17 cellular contexts compared by ENCODE assay signal in genomic region chr21:45559216-45560105, GRCh38. TPM values are rescaled to one million over a fixed set of nuclear protein-coding genes. Genes with fewer than 3 reads are reported as not detected.
DNase-seq lines count a peak whose midpoint lies in the region; ATAC-seq and TF ChIP-seq lines count a peak whose summit lies in the region.
"Had no signal": no experiment of that assay in that cellular context is flagged by ENCODE, and none has a peak within 500 bp of the region (broad histone marks: within the 10 kb centered on the region; RNA-seq: fewer than 3 reads in every experiment).

No MANE protein-coding gene starts in this region.

- no peak overlapping the region for H3K4me2 ChIP-seq in mesenchymal stem cell (ENCODE audit: low read length, poor library complexity, severe bottlenecking)
- no peak overlapping the region for H3K4me2 ChIP-seq in neural progenitor cell

- no peak overlapping the region for H4K91ac ChIP-seq in mesenchymal stem cell (ENCODE audit: low read length)

- H3K18ac ChIP-seq in mesenchymal stem cell (ENCODE audit: low read depth in 1 of 2, low read length in 2 of 2) = no peak overlapping the region

- H2BK15ac ChIP-seq in mesenchymal stem cell (ENCODE audit: low read depth, poor library complexity, severe bottlenecking) = no peak overlapping the region

- no peaks in the 10 kb centered on the region for H4K20me1 ChIP-seq in neural progenitor cell (ENCODE audit: low read depth)

- H3K9me3 ChIP-seq in colonic mucosa (no peaks in the 10 kb centered on the region), mesenchymal stem cell (ENCODE audit: control insufficient read depth, low read length) (no peaks in the 10 kb centered on the region), tibial artery (no peaks in the 10 kb centered on the region), neural progenitor cell (ENCODE audit: low read depth) (no peaks in the 10 kb centered on the region)

- no peak overlapping the region for H3K4ac ChIP-seq in mesenchymal stem cell (ENCODE audit: low read depth in 1 of 2, low read length in 2 of 2)

- H2BK5ac ChIP-seq in mesenchymal stem cell (ENCODE audit: low read depth, low read length, poor library complexity, severe bottlenecking) = no peak overlapping the region

- TF ChIP-seq CTCF in colonic mucosa (IDR thresholded peaks at IDR 0.05) (no peak), tibial artery (IDR thresholded peaks at IDR 0.05) (no peak), neural progenitor cell (IDR thresholded peaks at IDR 0.05) (no peak), GM10266 (IDR thresholded peaks at IDR 0.05; ENCODE audit: control insufficient read depth, insufficient read depth, low read depth, missing control alignments) (no peak)

- no peaks in the 10 kb centered on the region for H3K79me2 ChIP-seq in neural progenitor cell (ENCODE audit: low read depth)

- H3K36me3 Mint-ChIP-seq in neural progenitor cell = peaks cover 3% of the 10 kb centered on the region

- no peaks in the 10 kb centered on the region for H3K27me3 ChIP-seq in colonic mucosa
- peaks cover 0 to 71% of the 10 kb centered on the region in 2 experiments for H3K27me3 ChIP-seq in mesenchymal stem cell (ENCODE audit: control insufficient read depth in 1 of 2, insufficient read depth in 1 of 2, low read length in 2 of 2)
- peaks cover 0 to 58% of the 10 kb centered on the region in 2 donors for H3K27me3 ChIP-seq in tibial artery
- peaks cover 4% of the 10 kb centered on the region for H3K27me3 ChIP-seq in neural progenitor cell

- no peak overlapping the region for H3K14ac ChIP-seq in mesenchymal stem cell (ENCODE audit: low read length in 2 of 2)

- H3K4me1 ChIP-seq in colonic mucosa = peaks cover 5% of the 10 kb centered on the region
- H3K4me1 ChIP-seq in mesenchymal stem cell (ENCODE audit: control insufficient read depth, insufficient read depth, low read depth, low read length) = peaks cover 29% of the 10 kb centered on the region
- H3K4me1 ChIP-seq in tibial artery = peaks cover 0 to 11% (median 6%) of the 10 kb centered on the region in 4 donors
- H3K4me1 ChIP-seq in neural progenitor cell = peaks cover 6% of the 10 kb centered on the region

- peaks cover 13% of the 10 kb centered on the region for H3K9me3 Mint-ChIP-seq in neural progenitor cell

- no peak overlapping the region for H3K4me3 ChIP-seq in colonic mucosa
- H3K4me3 ChIP-seq in mesenchymal stem cell (ENCODE audit: insufficient read depth in 1 of 2, low read depth in 1 of 2, low read length in 2 of 2) = no peak overlapping the region
- no peak overlapping the region for H3K4me3 ChIP-seq in tibial artery
- no peak overlapping the region for H3K4me3 ChIP-seq in neural progenitor cell

- peaks cover 12% of the 10 kb centered on the region for H3K27me3 Mint-ChIP-seq in neural progenitor cell (ENCODE audit: insufficient read depth, low read depth)

- intact Hi-C loops in colonic mucosa (cut with DNase I) = loop anchor here (5.0 kb wide), 2 partner anchors 38 to 258 kb away; no protein-coding TSS in a partner anchor
- intact Hi-C loops in tibial artery (cut with DNase I; ENCODE audit: low total_unique reads) = loop anchor here (5.0 kb wide), 3 partner anchors 38 to 363 kb away; no protein-coding TSS in a partner anchor

- H2AFZ ChIP-seq in mesenchymal stem cell (ENCODE audit: low read depth, low read length) (no peak overlapping the region), neural progenitor cell (replicated peaks) (no peak overlapping the region)

- 83% methylated on average over 29 of the region's 29 CpGs for WGBS in mesenchymal stem cell

- ATAC-seq in HG03139 (IDR thresholded peaks at IDR 0.05; ENCODE audit: unreplicated experiment) = no peak
- ATAC-seq: Panc1 had no signal

- peaks cover 13% of the 10 kb centered on the region for H3K4me1 Mint-ChIP-seq in neural progenitor cell

- H3K27ac Mint-ChIP-seq in neural progenitor cell = no peak overlapping the region

- H2AK5ac ChIP-seq in mesenchymal stem cell (ENCODE audit: low read length, severe bottlenecking) = peak overlapping the region; percentile 33

- H3K36me3 ChIP-seq in colonic mucosa (no peaks in the 10 kb centered on the region), mesenchymal stem cell (ENCODE audit: control insufficient read depth in 1 of 2, insufficient read depth in 2 of 2, low read depth in 1 of 2, low read length in 2 of 2) (peaks cover 0 to 2% of the 10 kb centered on the region in 2 experiments), tibial artery (no peaks in the 10 kb centered on the region), neural progenitor cell (no peaks in the 10 kb centered on the region)

- peaks cover 10% of the 10 kb centered on the region for H3F3A ChIP-seq in neural progenitor cell (ENCODE audit: low read depth)

- H3K4me3 Mint-ChIP-seq in neural progenitor cell = no peak overlapping the region

- DNase-seq in activated T-cell treated with anti-CD3 and anti-CD28 coated beads, Interleukin-2, amount 50 U/mL, for 1 hour = peak; percentile 2
- DNase-seq in activated T-cell treated with anti-CD3 and anti-CD28 coated beads for 4 hours (no peak), colonic mucosa (peak; percentile 9), mesenchymal stem cell (no peak), tibial artery (peak; percentile 14 to 40), neural progenitor cell (ENCODE audit: low spot score) (no peak), GM10266 (ENCODE audit: extremely low spot score) (no peak)
- DNase-seq: IMR-90, Kasumi-1, NCI-H187 treated with DMSO at 0.1 percent for 48 hours, NCI-H2171, NCI-H446 treated with DMSO at 0.1 percent for 48 hours, NCI-H748 treated with DMSO at 0.1 percent for 48 hours, SIG-M5 had no signal

- H2BK12ac ChIP-seq in mesenchymal stem cell (ENCODE audit: low read length in 2 of 2) = no peak overlapping the region

- no peak overlapping the region for H3K9ac ChIP-seq in colonic mucosa (ENCODE audit: low read depth in 2 of 2, low read length in 2 of 2)
- no peak overlapping the region for H3K9ac ChIP-seq in mesenchymal stem cell (ENCODE audit: low read length)
- no peak overlapping the region for H3K9ac ChIP-seq in neural progenitor cell

- no peak overlapping the region for H2BK120ac ChIP-seq in mesenchymal stem cell (ENCODE audit: low read depth, low read length)

- H3K79me1 ChIP-seq in mesenchymal stem cell (replicated peaks; ENCODE audit: low read length, poor library complexity, severe bottlenecking) = no peaks in the 10 kb centered on the region

- no peak overlapping the region for H4K8ac ChIP-seq in mesenchymal stem cell (ENCODE audit: low read length)

- no peak overlapping the region for H3K23ac ChIP-seq in mesenchymal stem cell (ENCODE audit: low read length in 2 of 2)

- H3K27ac ChIP-seq in colonic mucosa (no peak overlapping the region), mesenchymal stem cell (ENCODE audit: low read length, poor library complexity, severe bottlenecking) (no peak overlapping the region), tibial artery (no peak overlapping the region), neural progenitor cell (no peak overlapping the region)
- H3K27ac ChIP-seq: C4-2B had no signal

RNA-seq across cellular contexts. Expression of gene SLC19A1, which starts 17.2 kb away (rescaled TPM):
- total RNA-seq in colonic mucosa (10 to 100 TPM; 10.7 to 25.3 TPM), neural progenitor cell (ENCODE audit: low replicate concordance) (7.7 and 17.3 TPM in 2 replicates)
- 7.5 TPM for polyA plus RNA-seq in mesenchymal stem cell (2013, experiment 1 of 2)
- polyA plus RNA-seq in mesenchymal stem cell (2013, experiment 2 of 2) = 6.8 TPM

Comparison
In these comparisons a context has a peak if more than half of its experiments do, and no peak if none do; other contexts are left out.
1. DNase-seq: peak in activated T-cell treated with anti-CD3 and anti-CD28 coated beads, Interleukin-2, amount 50 U/mL, for 1 hour (single experiment), colonic mucosa (single experiment) and tibial artery (2 of 2); none in activated T-cell treated with anti-CD3 and anti-CD28 coated beads for 4 hours (single experiment), mesenchymal stem cell (single experiment), neural progenitor cell (single experiment) and GM10266 (single experiment).